17 cellular contexts compared by ENCODE assay signal in the genomic region with DNA sequence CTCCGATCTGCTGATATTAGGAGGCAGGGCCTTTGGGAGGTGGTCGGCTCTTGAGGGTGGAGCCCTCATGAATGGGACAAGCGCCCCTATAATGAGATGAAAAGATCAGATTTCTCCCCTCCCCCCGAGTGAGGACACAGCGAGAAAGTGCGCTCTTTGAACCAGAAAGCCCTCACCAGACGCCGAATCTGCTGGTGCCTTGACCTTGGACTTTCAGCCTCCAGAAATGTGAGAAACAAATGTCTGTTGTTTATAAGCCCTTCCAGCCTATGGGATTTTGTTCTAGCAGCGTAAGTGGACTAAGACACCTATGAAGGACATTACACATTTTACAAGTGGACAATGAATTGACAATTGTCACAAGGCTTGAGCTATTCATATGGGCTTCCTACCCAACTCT.
DNase-seq lines count a peak whose midpoint lies in the region; ATAC-seq, FAIRE-seq and TF ChIP-seq lines count a peak whose summit lies in the region.
"Had no signal": no experiment of that assay in that cellular context is flagged by ENCODE, and none has a peak within 500 bp of the region (broad histone marks: within the 10 kb centered on the region; RNA-seq: fewer than 3 reads in every experiment).

No MANE protein-coding gene starts in this region.

- H2AK5ac ChIP-seq in neuronal stem cell (ENCODE audit: low read depth, low read length), result no peak overlapping the region

- intact Hi-C loops in MCF 10A (cut with micrococcal nuclease), result no loop called here
- intact Hi-C loops in breast epithelium (cut with DNase I; ENCODE audit: low total_unique reads), result no loop called here
- intact Hi-C loops in PC-3 (cut with micrococcal nuclease), result no loop called here

- no peak overlapping the region for H2BK120ac ChIP-seq in neuronal stem cell (ENCODE audit: low read depth, low read length)

- CTCF ChIA-PET in MCF 10A (lab: Yijun Ruan, JAX), result interaction anchor here (1.0 to 1.4 kb wide), 3 partner anchors 20 to 90 kb away, joined by 3 to 4 read pairs (median 4); no protein-coding TSS in a partner anchor
- CTCF ChIA-PET in PC-3 (lab: Charles Lee), result no interaction called here
- CTCF ChIA-PET in activated CD4-positive, alpha-beta T cell treated with anti-CD3 and anti-CD28 coated beads, Interleukin-2, amount 10 ng/mL, durations not matched to agents 7 days and 5 days (lab: Charles Lee), result no interaction called here

- WGBS in small intestine, 3 donors, result 33 to 64% (median 46%) methylated on average over 9 of the region's 9 CpGs
- no CpG with 5 or more reads among the region's 9 CpGs for WGBS in neuronal stem cell (ENCODE audit: extremely low coverage in 2 of 2, insufficient read length in 2 of 2, insufficient replicate concordance in 1 of 2), 2 donors

- no peak overlapping the region for H3K23ac ChIP-seq in neuronal stem cell (ENCODE audit: low read depth, low read length, poor library complexity)

- H3F3A ChIP-seq in PC-3 (ENCODE audit: low read length, unreplicated experiment), result no peaks in the 10 kb centered on the region

- FAIRE-seq in small intestine (lab: Jason Lieb, UNC), result no peak
- FAIRE-seq: GM12878, GM18507 had no signal

- H3K9me3 ChIP-seq in breast epithelium, result no peaks in the 10 kb centered on the region
- no peaks in the 10 kb centered on the region for H3K9me3 ChIP-seq in PC-3 (ENCODE audit: low read length)
- no peaks in the 10 kb centered on the region for H3K9me3 ChIP-seq in T-helper 17 cell (ENCODE audit: control insufficient read depth, low read length, poor library complexity, severe bottlenecking)
- no peaks in the 10 kb centered on the region for H3K9me3 ChIP-seq in small intestine (ENCODE audit: control insufficient read depth, low read depth)
- no peaks in the 10 kb centered on the region for H3K9me3 ChIP-seq in neuronal stem cell (replicated peaks in 1 of 2; ENCODE audit: control insufficient read depth in 2 of 2, insufficient read depth in 1 of 2, low read depth in 1 of 2, low read length in 2 of 2)

- no peak for ATAC-seq in PC-3
- no peak for ATAC-seq in T-helper 17 cell
- ATAC-seq: GM12878 had no signal

- H3K9me3 Mint-ChIP-seq in MCF 10A (ENCODE audit: unreplicated experiment), result no peaks in the 10 kb centered on the region
- H3K9me3 Mint-ChIP-seq in activated CD4-positive, alpha-beta T cell treated with anti-CD3 and anti-CD28 coated beads, Interleukin-2, amount 10 ng/mL, durations not matched to agents 7 days and 5 days, result no peaks in the 10 kb centered on the region
- H3K9me3 Mint-ChIP-seq: CD4-positive, CD25-positive, alpha-beta regulatory T cell; H9 had no signal

- H3K27ac Mint-ChIP-seq in MCF 10A (ENCODE audit: low read depth, unreplicated experiment), result peak overlapping the region; percentile 61
- peak overlapping the region; percentile 29 for H3K27ac Mint-ChIP-seq in T-helper 17 cell
- H3K27ac Mint-ChIP-seq in activated CD4-positive, alpha-beta T cell treated with anti-CD3 and anti-CD28 coated beads, Interleukin-2, amount 10 ng/mL, durations not matched to agents 7 days and 5 days, result no peak overlapping the region
- H3K27ac Mint-ChIP-seq: H9 had no signal

- DNase-seq in MCF 10A (ENCODE audit: unreplicated experiment) (no peak), breast epithelium (ENCODE audit: low spot score in 2 of 2) (no peak), PC-3 (no peak), T-helper 17 cell (no peak), small intestine (peak; percentile 42), pons (ENCODE audit: low spot score) (no peak), neuronal stem cell (ENCODE audit: low spot score) (no peak)
- DNase-seq in activated CD4-positive, alpha-beta T cell treated with anti-CD3 and anti-CD28 coated beads, Interleukin-2, amount 10 ng/mL, durations not matched to agents 7 days and 5 days, result no peak
- DNase-seq: 8988T; ACHN; CD4-positive, CD25-positive, alpha-beta regulatory T cell; DMS79; GOT3; H9 had no signal

- no peaks in the 10 kb centered on the region for H3K36me3 Mint-ChIP-seq in MCF 10A (ENCODE audit: insufficient read depth, unreplicated experiment)
- H3K36me3 Mint-ChIP-seq in T-helper 17 cell (ENCODE audit: low read depth), result no peaks in the 10 kb centered on the region
- no peaks in the 10 kb centered on the region for H3K36me3 Mint-ChIP-seq in activated CD4-positive, alpha-beta T cell treated with anti-CD3 and anti-CD28 coated beads, Interleukin-2, amount 10 ng/mL, durations not matched to agents 7 days and 5 days (ENCODE audit: low read depth)
- H3K36me3 Mint-ChIP-seq: CD4-positive, CD25-positive, alpha-beta regulatory T cell had no signal

- H3K4me2 ChIP-seq in PC-3 (ENCODE audit: low read length) (no peak overlapping the region), neuronal stem cell (ENCODE audit: insufficient read depth, low read length, poor library complexity, severe bottlenecking) (no peak overlapping the region)
- H3K4me2 ChIP-seq: BLaER1 treated with 17β-estradiol and CSF1 and Interleukin-3, amounts not matched to agents 10 nM and 100 nM had no signal

- H2BK5ac ChIP-seq in neuronal stem cell (ENCODE audit: low read length), result no peak overlapping the region

- no peaks in the 10 kb centered on the region for H3K79me1 ChIP-seq in neuronal stem cell (ENCODE audit: low read depth, low read length)

- H3K9ac ChIP-seq in PC-3 (ENCODE audit: low read length) (no peak overlapping the region), neuronal stem cell (ENCODE audit: low read depth, low read length, poor library complexity) (no peak overlapping the region)
- H3K9ac ChIP-seq: BLaER1 treated with 17β-estradiol and CSF1 and Interleukin-3, amounts not matched to agents 10 nM and 100 nM had no signal

- TF ChIP-seq CTCF in MCF 10A (IDR thresholded peaks at IDR 0.05; ENCODE audit: unreplicated experiment) (no peak), breast epithelium (IDR thresholded peaks at IDR 0.05) (no peak), PC-3 (conservative IDR thresholded peaks at IDR 0.05; ENCODE audit: low read depth, low read length) (no peak)

- H4K91ac ChIP-seq in neuronal stem cell (ENCODE audit: low read depth, low read length, poor library complexity), result no peak overlapping the region

- H3K27me3 ChIP-seq in breast epithelium (no peaks in the 10 kb centered on the region), PC-3 (ENCODE audit: low read length) (no peaks in the 10 kb centered on the region), small intestine (ENCODE audit: control insufficient read depth in 2 of 2, insufficient read depth in 2 of 2, low read length in 2 of 2) (peaks cover 0 to 5% of the 10 kb centered on the region in 2 donors), neuronal stem cell (ENCODE audit: control insufficient read depth in 3 of 3, insufficient read depth in 3 of 3, low read depth in 1 of 3, low read length in 3 of 3) (no peaks in the 10 kb centered on the region)
- H3K27me3 ChIP-seq: BLaER1 treated with 17β-estradiol and CSF1 and Interleukin-3, amounts not matched to agents 10 nM and 100 nM had no signal

- H3K4ac ChIP-seq in neuronal stem cell (ENCODE audit: low read length), result no peak overlapping the region

- no peaks in the 10 kb centered on the region for H3K79me2 ChIP-seq in PC-3 (ENCODE audit: low read length)

- H2BK12ac ChIP-seq in neuronal stem cell (ENCODE audit: low read length), result no peak overlapping the region

- H4K20me1 ChIP-seq in PC-3 (ENCODE audit: low read length), result no peaks in the 10 kb centered on the region
- H4K20me1 ChIP-seq: BLaER1 treated with 17β-estradiol and CSF1 and Interleukin-3, amounts not matched to agents 10 nM and 100 nM had no signal

- BruUV-seq in MCF 10A (replicated peaks; lab: Mats Ljungman, UMichigan) (no TSS peak), PC-3 (replicated peaks; lab: Mats Ljungman, UMichigan) (no TSS peak)

- H3K9me2 ChIP-seq in PC-3 (replicated peaks; ENCODE audit: low read length), result no peaks in the 10 kb centered on the region

- H3K4me1 Mint-ChIP-seq in MCF 10A (ENCODE audit: insufficient read depth, unreplicated experiment) (peaks cover 44% of the 10 kb centered on the region), T-helper 17 cell (peaks cover 4% of the 10 kb centered on the region)
- no peaks in the 10 kb centered on the region for H3K4me1 Mint-ChIP-seq in activated CD4-positive, alpha-beta T cell treated with anti-CD3 and anti-CD28 coated beads, Interleukin-2, amount 10 ng/mL, durations not matched to agents 7 days and 5 days
- H3K4me1 Mint-ChIP-seq: CD4-positive, CD25-positive, alpha-beta regulatory T cell had no signal

- no peak overlapping the region for H3K14ac ChIP-seq in neuronal stem cell (ENCODE audit: low read length)

- H3K18ac ChIP-seq in neuronal stem cell (ENCODE audit: low read length), result no peak overlapping the region

- no peak overlapping the region for H3K4me3 ChIP-seq in breast epithelium
- H3K4me3 ChIP-seq in PC-3 (ENCODE audit: low read length), result no peak overlapping the region
- no peak overlapping the region for H3K4me3 ChIP-seq in small intestine (ENCODE audit: low read depth in 1 of 2, low read length in 2 of 2)
- no peak overlapping the region for H3K4me3 ChIP-seq in neuronal stem cell (ENCODE audit: low read length in 2 of 2)
- H3K4me3 ChIP-seq: BLaER1 treated with 17β-estradiol and CSF1 and Interleukin-3, amounts not matched to agents 10 nM and 100 nM; GM12878 had no signal

- no peak overlapping the region for H2AFZ ChIP-seq in PC-3 (ENCODE audit: low read length)
- H2AFZ ChIP-seq in neuronal stem cell (ENCODE audit: low read length), result no peak overlapping the region

- H3K4me3 Mint-ChIP-seq in MCF 10A (ENCODE audit: unreplicated experiment) (no peak overlapping the region), T-helper 17 cell (no peak overlapping the region)
- no peak overlapping the region for H3K4me3 Mint-ChIP-seq in activated CD4-positive, alpha-beta T cell treated with anti-CD3 and anti-CD28 coated beads, Interleukin-2, amount 10 ng/mL, durations not matched to agents 7 days and 5 days
- H3K4me3 Mint-ChIP-seq: CD4-positive, CD25-positive, alpha-beta regulatory T cell; H9 had no signal

- no peak overlapping the region for H3K27ac ChIP-seq in breast epithelium
- H3K27ac ChIP-seq in PC-3 (ENCODE audit: low read length), result peak overlapping the region; percentile 98
- no peak overlapping the region for H3K27ac ChIP-seq in small intestine (ENCODE audit: low read depth in 1 of 2, low read length in 1 of 2)
- H3K27ac ChIP-seq in neuronal stem cell (replicated peaks; ENCODE audit: low read length), result no peak overlapping the region
- H3K27ac ChIP-seq: BLaER1 treated with 17β-estradiol and CSF1 and Interleukin-3, amounts not matched to agents 10 nM and 100 nM had no signal

- H4K8ac ChIP-seq in neuronal stem cell (ENCODE audit: low read depth, low read length), result no peak overlapping the region

- TF ChIP-seq POLR2A in breast epithelium (IDR thresholded peaks at IDR 0.05), result no peak

- no peak overlapping the region for H2BK15ac ChIP-seq in neuronal stem cell (ENCODE audit: low read length)

- POLR2A ChIA-PET in MCF 10A (lab: Yijun Ruan, JAX), result interaction anchor here (0.6 to 3.2 kb wide), 3 partner anchors 21 to 72 kb away, joined by 3 to 35 read pairs (median 6); no protein-coding TSS in a partner anchor
- POLR2A ChIA-PET in PC-3 (lab: Charles Lee; ENCODE audit: unreplicated experiment), result interaction anchor here (0.6 kb wide), 2 partner anchors 17 to 65 kb away, joined by 3 to 14 read pairs; no protein-coding TSS in a partner anchor
- POLR2A ChIA-PET in activated CD4-positive, alpha-beta T cell treated with anti-CD3 and anti-CD28 coated beads, Interleukin-2, amount 10 ng/mL, durations not matched to agents 7 days and 5 days (lab: Charles Lee), result no interaction called here

- H3K27me3 Mint-ChIP-seq in MCF 10A (ENCODE audit: insufficient read depth, unreplicated experiment) (no peaks in the 10 kb centered on the region), T-helper 17 cell (peaks cover 64% of the 10 kb centered on the region)
- peaks cover 2% of the 10 kb centered on the region for H3K27me3 Mint-ChIP-seq in activated CD4-positive, alpha-beta T cell treated with anti-CD3 and anti-CD28 coated beads, Interleukin-2, amount 10 ng/mL, durations not matched to agents 7 days and 5 days

- H3K36me3 ChIP-seq in breast epithelium (no peaks in the 10 kb centered on the region), PC-3 (ENCODE audit: low read depth, low read length) (no peaks in the 10 kb centered on the region), small intestine (ENCODE audit: control insufficient read depth in 2 of 2, insufficient read depth in 2 of 2, low read length in 2 of 2) (no peaks in the 10 kb centered on the region), neuronal stem cell (replicated peaks in 1 of 2; ENCODE audit: control insufficient read depth in 2 of 2, insufficient read depth in 2 of 2, low read length in 2 of 2) (no peaks in the 10 kb centered on the region)
- H3K36me3 ChIP-seq: BLaER1 treated with 17β-estradiol and CSF1 and Interleukin-3, amounts not matched to agents 10 nM and 100 nM had no signal

- peaks cover 4 to 14% of the 10 kb centered on the region in 2 donors for H3K4me1 ChIP-seq in breast epithelium
- peaks cover 68% of the 10 kb centered on the region for H3K4me1 ChIP-seq in PC-3 (ENCODE audit: insufficient read depth, low read length)
- H3K4me1 ChIP-seq in small intestine (ENCODE audit: control insufficient read depth in 2 of 2, insufficient read depth in 1 of 2, low read depth in 1 of 2, low read length in 1 of 2), result no peaks in the 10 kb centered on the region
- no peaks in the 10 kb centered on the region for H3K4me1 ChIP-seq in neuronal stem cell (ENCODE audit: control insufficient read depth in 2 of 2, insufficient read depth in 1 of 2, low read depth in 1 of 2, low read length in 2 of 2)
- H3K4me1 ChIP-seq: BLaER1 treated with 17β-estradiol and CSF1 and Interleukin-3, amounts not matched to agents 10 nM and 100 nM had no signal
